In the genomic region with DNA sequence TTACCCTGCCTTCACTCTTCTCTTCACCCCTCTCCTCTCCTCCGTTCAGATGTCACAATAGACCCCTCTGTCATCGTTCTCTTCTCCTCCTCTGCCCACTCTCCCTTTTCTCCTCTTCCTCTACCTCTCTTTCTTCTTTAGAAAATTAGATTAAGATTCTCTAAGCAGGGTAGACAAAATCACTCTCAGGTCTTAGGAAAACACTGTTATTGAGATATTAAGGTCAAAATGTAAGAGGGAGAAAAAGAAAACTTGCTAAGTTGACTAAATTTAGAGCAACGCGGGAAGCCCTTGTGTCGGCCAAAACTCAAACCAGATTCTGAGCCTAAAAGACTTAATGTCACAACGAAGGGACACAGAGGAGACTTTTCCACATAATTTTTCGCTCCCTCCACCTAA, we compare ENCODE assay signal across 8 cellular contexts. TPM values are rescaled to one million over a fixed set of nuclear protein-coding genes. Genes with fewer than 3 reads are reported as not detected.
DNase-seq lines count a peak whose midpoint lies in the region.

No MANE protein-coding gene starts in this region.

- H3K4me3 ChIP-seq in iPS-18a (ENCODE audit: low read length) = peak overlapping the region; percentile 87
- H3K4me3 ChIP-seq in stomach smooth muscle (ENCODE audit: low read length in 2 of 2) = peak overlapping the region; percentile 15 to 67

- H3K27ac ChIP-seq in iPS-18a (ENCODE audit: low read length) (no peak overlapping the region), stomach smooth muscle (ENCODE audit: low read length) (no peak overlapping the region)

- H3K27ac Mint-ChIP-seq in activated naive CD8-positive, alpha-beta T cell = peak overlapping the region; percentile 80

- no peaks in the 10 kb centered on the region for H3K36me3 Mint-ChIP-seq in activated naive CD8-positive, alpha-beta T cell

- H3K4me1 Mint-ChIP-seq in activated naive CD8-positive, alpha-beta T cell (ENCODE audit: low read depth) = peaks cover 13% of the 10 kb centered on the region

- no peaks in the 10 kb centered on the region for H3K36me3 ChIP-seq in iPS-18a (ENCODE audit: control insufficient read depth, low read depth, low read length)
- no peaks in the 10 kb centered on the region for H3K36me3 ChIP-seq in stomach smooth muscle (ENCODE audit: control insufficient read depth in 2 of 2, insufficient read depth in 2 of 2, low read length in 2 of 2)

- H3K4me3 Mint-ChIP-seq in activated naive CD8-positive, alpha-beta T cell = peak overlapping the region; percentile 86

- no peaks in the 10 kb centered on the region for H3K9me3 Mint-ChIP-seq in activated naive CD8-positive, alpha-beta T cell (ENCODE audit: low read depth)

- H3K9ac ChIP-seq in iPS-18a (ENCODE audit: low read length) = peak overlapping the region; percentile 44
- H3K9ac ChIP-seq in stomach smooth muscle (ENCODE audit: low read length in 2 of 2) = no peak overlapping the region

- no peaks in the 10 kb centered on the region for H3K9me3 ChIP-seq in iPS-18a (ENCODE audit: control insufficient read depth, low read depth, low read length)
- no peaks in the 10 kb centered on the region for H3K9me3 ChIP-seq in stomach smooth muscle (ENCODE audit: control insufficient read depth in 2 of 2, low read length in 2 of 2)

- DNase-seq in NCI-H510A treated with DMSO at 0.1 percent for 48 hours (lab: John Stamatoyannopoulos, UW) (peak; percentile 20), NCI-H510A (lab: John Stamatoyannopoulos, UW) (no peak), NCI-H1105 (lab: John Stamatoyannopoulos, UW) (no peak), middle frontal gyrus (ENCODE audit: extremely low spot score, low spot score) (no peak), HT-29 (ENCODE audit: low spot score) (no peak)

- H3K27me3 Mint-ChIP-seq in activated naive CD8-positive, alpha-beta T cell = peaks cover 35% of the 10 kb centered on the region

- H3K4me1 ChIP-seq in iPS-18a (ENCODE audit: control insufficient read depth, low read depth, low read length) = no peaks in the 10 kb centered on the region
- no peaks in the 10 kb centered on the region for H3K4me1 ChIP-seq in stomach smooth muscle (ENCODE audit: control insufficient read depth, insufficient read depth, low read length)

- H3K27me3 ChIP-seq in iPS-18a (ENCODE audit: control insufficient read depth, insufficient read depth, low read length) = peaks cover 14% of the 10 kb centered on the region
- peaks cover 23 to 31% of the 10 kb centered on the region in 2 donors for H3K27me3 ChIP-seq in stomach smooth muscle (ENCODE audit: control insufficient read depth in 1 of 2, insufficient read depth in 2 of 2, low read length in 2 of 2)

RNA-seq across cellular contexts. Expression of a gene that starts 22.1 kb away (rescaled TPM):
- 2.5 and 3.1 TPM in 2 replicates for total RNA-seq in HT-29 (2014; rRNA removed; shearing (Covaris generic))
